ENCODE assay signal across 9 cellular contexts in genomic region chr15:100241572-100242479, GRCh38.
A peak's percentile ranks its signal among the peaks of the same experiment; 100 is the strongest.
DNase-seq lines count a peak whose midpoint lies in the region; ATAC-seq, FAIRE-seq and TF ChIP-seq lines count a peak whose summit lies in the region.
"Had no signal": no experiment of that assay in that cellular context is flagged by ENCODE, and none has a peak within 500 bp of the region (broad histone marks: within the 10 kb centered on the region; RNA-seq: fewer than 3 reads in every experiment).

No MANE protein-coding gene starts in this region.

- DNase-seq in HuH-7.5 (ENCODE audit: low spot score) (peak; percentile 23), SW480 (ENCODE audit: low spot score) (peak; percentile 74), foreskin keratinocyte (peak; percentile 46 to 68), sciatic nerve (ENCODE audit: low spot score) (peak; percentile 72), NCI-H2107 treated with DMSO at 0.1 percent for 48 hours (lab: John Stamatoyannopoulos, UW; ENCODE audit: unreplicated experiment) (no peak), small intestine (no peak)
- no peak for DNase-seq in activated CD4-positive, alpha-beta T cell treated with anti-CD3 and anti-CD28 coated beads for 1 hour
- no peak for DNase-seq in activated T-cell treated with anti-CD3 and anti-CD28 coated beads, Interleukin-2, amount 50 U/mL, for 48 hours
- DNase-seq: Kasumi-1 had no signal

- 83 to 89% (median 87%) methylated on average over 20 of the region's 20 CpGs for WGBS in small intestine, 3 donors

- no peak for FAIRE-seq in small intestine (lab: Jason Lieb, UNC)

- no peak overlapping the region for H3K27ac ChIP-seq in foreskin keratinocyte
- no peak overlapping the region for H3K27ac ChIP-seq in small intestine (ENCODE audit: low read depth in 1 of 2, low read length in 1 of 2)

- H3K27me3 ChIP-seq in foreskin keratinocyte (no peaks in the 10 kb centered on the region), small intestine (ENCODE audit: control insufficient read depth in 2 of 2, insufficient read depth in 2 of 2, low read length in 2 of 2) (no peaks in the 10 kb centered on the region)

- peak; percentile 29 for TF ChIP-seq CTCF in foreskin keratinocyte (conservative IDR thresholded peaks at IDR 0.05)

- no peaks in the 10 kb centered on the region for H3K4me1 ChIP-seq in foreskin keratinocyte
- H3K4me1 ChIP-seq in small intestine (ENCODE audit: control insufficient read depth in 2 of 2, insufficient read depth in 1 of 2, low read depth in 1 of 2, low read length in 1 of 2): no peaks in the 10 kb centered on the region

- H3K4me3 ChIP-seq in small intestine (ENCODE audit: low read depth in 1 of 2, low read length in 2 of 2): no peak overlapping the region

- intact Hi-C loops in sciatic nerve (cut with DNase I): no loop called here

- H3K9me3 ChIP-seq in small intestine (ENCODE audit: control insufficient read depth, low read depth): no peaks in the 10 kb centered on the region

- no peaks in the 10 kb centered on the region for H3K36me3 ChIP-seq in small intestine (ENCODE audit: control insufficient read depth in 2 of 2, insufficient read depth in 2 of 2, low read length in 2 of 2)

- ATAC-seq in foreskin keratinocyte (peak; percentile 80), sciatic nerve (peak; percentile 92)

Comparison
In these comparisons a context has a peak if more than half of its experiments do, and no peak if none do; other contexts are left out.
1. DNase-seq: peak in HuH-7.5 (single experiment), SW480 (single experiment), foreskin keratinocyte (2 of 2) and sciatic nerve (single experiment); none in NCI-H2107 treated with DMSO at 0.1 percent for 48 hours (single experiment), activated CD4-positive, alpha-beta T cell treated with anti-CD3 and anti-CD28 coated beads for 1 hour (single experiment), small intestine (single experiment) and activated T-cell treated with anti-CD3 and anti-CD28 coated beads, Interleukin-2, amount 50 U/mL, for 48 hours (0 of 2).